ENCODE assay signal across 24 cellular contexts in the genomic region with DNA sequence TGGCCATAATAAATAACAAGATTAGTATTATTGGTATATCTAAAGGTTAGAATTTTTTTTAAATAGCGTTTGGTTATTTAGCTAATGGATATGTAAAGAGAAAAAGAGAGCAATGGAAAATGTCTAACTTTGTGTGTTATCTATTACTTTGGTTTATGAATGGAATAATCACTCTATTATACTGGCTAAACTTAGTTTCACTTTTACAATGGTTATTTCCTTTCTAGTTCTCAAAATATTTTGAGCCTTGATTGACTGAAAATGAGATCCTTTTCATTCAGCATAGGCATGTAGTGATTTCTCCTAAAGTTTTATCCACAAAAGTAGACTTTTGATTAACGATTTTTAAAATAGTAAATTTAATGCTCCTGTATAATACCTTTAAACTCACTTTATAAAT. TPM values are rescaled to one million over a fixed set of nuclear protein-coding genes. Genes with fewer than 3 reads are reported as not detected.
A peak's percentile ranks its signal among the peaks of the same experiment; 100 is the strongest.
DNase-seq lines count a peak whose midpoint lies in the region; ATAC-seq, FAIRE-seq and TF ChIP-seq lines count a peak whose summit lies in the region.
"Had no signal": no experiment of that assay in that cellular context is flagged by ENCODE, and none has a peak within 500 bp of the region (broad histone marks: within the 10 kb centered on the region; RNA-seq: fewer than 3 reads in every experiment).

No MANE protein-coding gene starts in this region.

- no peaks in the 10 kb centered on the region for H3K9me2 ChIP-seq in GM23248 (ENCODE audit: insufficient read depth)

- no peaks in the 10 kb centered on the region for H3K9me3 ChIP-seq in GM23248 (ENCODE audit: low read depth)
- no peaks in the 10 kb centered on the region for H3K9me3 ChIP-seq in astrocyte (ENCODE audit: insufficient read depth, low read depth, low read length)
- no peaks in the 10 kb centered on the region for H3K9me3 ChIP-seq in keratinocyte (ENCODE audit: control insufficient read depth, low read depth, low read length)
- H3K9me3 ChIP-seq: adrenal gland, prostate gland, transverse colon had no signal

- H3K27me3 ChIP-seq in GM23248 (replicated peaks; ENCODE audit: insufficient read depth) (no peaks in the 10 kb centered on the region), astrocyte (ENCODE audit: insufficient read depth, low read length) (no peaks in the 10 kb centered on the region), keratinocyte (ENCODE audit: control insufficient read depth, extremely low read depth, insufficient read depth, low read length) (no peaks in the 10 kb centered on the region)
- H3K27me3 ChIP-seq: adrenal gland, transverse colon had no signal

- H3K27ac ChIP-seq in GM23248 = 0 out of 2 replicates have a peak overlapping the region, but pooled peaks have one; percentile 3
- H3K27ac ChIP-seq in astrocyte (ENCODE audit: low read depth, low read length) = no peak overlapping the region
- no peak overlapping the region for H3K27ac ChIP-seq in keratinocyte (ENCODE audit: control insufficient read depth, insufficient read depth, low read length)
- H3K27ac ChIP-seq: adrenal gland, prostate gland had no signal

- H3K27ac Mint-ChIP-seq in astrocyte (ENCODE audit: unreplicated experiment) = peak overlapping the region; percentile 78
- H3K27ac Mint-ChIP-seq: activated CD4-positive, alpha-beta T cell treated with anti-CD3 and anti-CD28 coated beads for 36 hours; activated CD8-positive, alpha-beta memory T cell treated with anti-CD3 and anti-CD28 coated beads, Interleukin-2, amount 10 ng/mL, durations not matched to agents 7 days and 5 days; activated T-helper 2 cell treated with anti-CD3 and anti-CD28 coated beads, Interferon-gamma antibody, Interleukin-2, Interleukin-4, amounts not matched to agents 10 μg/mL and 5 μg/mL and 100 μg/mL, durations not matched to agents 14 hours and 24 hours and 36 hours had no signal

- H4K20me1 ChIP-seq in GM23248 (ENCODE audit: insufficient read depth) (no peaks in the 10 kb centered on the region), astrocyte (ENCODE audit: insufficient read depth, low read length) (no peaks in the 10 kb centered on the region), keratinocyte (ENCODE audit: control insufficient read depth, extremely low read depth, insufficient read depth, low read length) (no peaks in the 10 kb centered on the region)

- dilution Hi-C loops in keratinocyte (cut with MboI; ENCODE audit: extremely low pct_ligation_motif_present, low sequenced_read_pairs) = no loop called here

- ATAC-seq in GM18517 (IDR thresholded peaks at IDR 0.05; ENCODE audit: unreplicated experiment) = no peak
- ATAC-seq in HG03280 (IDR thresholded peaks at IDR 0.05; ENCODE audit: unreplicated experiment) = no peak
- no peak for ATAC-seq in GM21381 (IDR thresholded peaks at IDR 0.05; ENCODE audit: unreplicated experiment)
- ATAC-seq: activated CD4-positive, alpha-beta T cell treated with anti-CD3 and anti-CD28 coated beads for 36 hours; activated CD8-positive, alpha-beta memory T cell treated with anti-CD3 and anti-CD28 coated beads, Interleukin-2, amount 10 ng/mL, durations not matched to agents 7 days and 5 days had no signal

- TF ChIP-seq CTCF in astrocyte (IDR thresholded peaks at IDR 0.05; ENCODE audit: insufficient read depth, low read depth, low read length) (no peak), keratinocyte (optimal IDR thresholded peaks at IDR 0.05 in 1 of 3, IDR thresholded peaks at IDR 0.05 in 1 of 3, conservative IDR thresholded peaks at IDR 0.05 in 1 of 3; ENCODE audit: extremely low read depth in 1 of 3, insufficient read depth in 2 of 3, low read length in 3 of 3) (no peak)

- H3K27me3 Mint-ChIP-seq in astrocyte (ENCODE audit: low read depth, unreplicated experiment) = no peaks in the 10 kb centered on the region
- H3K27me3 Mint-ChIP-seq: activated CD8-positive, alpha-beta memory T cell treated with anti-CD3 and anti-CD28 coated beads, Interleukin-2, amount 10 ng/mL, durations not matched to agents 7 days and 5 days had no signal

- H3K4me2 ChIP-seq in GM23248 (ENCODE audit: unreplicated experiment) = peak overlapping the region; percentile 50
- H3K4me2 ChIP-seq in astrocyte (ENCODE audit: low read length) = peak overlapping the region; percentile 12
- H3K4me2 ChIP-seq in keratinocyte (ENCODE audit: control insufficient read depth, extremely low read depth, insufficient read depth, low read depth, low read length) = peak overlapping the region; percentile 66

- H3K9ac ChIP-seq in GM23248 (0 out of 2 replicates have a peak overlapping the region, but pooled peaks have one; percentile 28), astrocyte (ENCODE audit: low read length) (no peak overlapping the region), keratinocyte (ENCODE audit: control insufficient read depth, extremely low read depth, insufficient read depth, low read length) (no peak overlapping the region)

- in situ Hi-C loops in GM23248 (cut with MboI) = no loop called here

- H3K4me1 Mint-ChIP-seq in astrocyte (ENCODE audit: low read depth, unreplicated experiment) = peaks cover 18% of the 10 kb centered on the region
- H3K4me1 Mint-ChIP-seq: activated CD4-positive, alpha-beta T cell treated with anti-CD3 and anti-CD28 coated beads for 36 hours; activated CD8-positive, alpha-beta memory T cell treated with anti-CD3 and anti-CD28 coated beads, Interleukin-2, amount 10 ng/mL, durations not matched to agents 7 days and 5 days; neural crest cell had no signal

- peak overlapping the region; percentile 64 for H2AFZ ChIP-seq in GM23248
- no peak overlapping the region for H2AFZ ChIP-seq in astrocyte (ENCODE audit: low read depth, low read length)
- H2AFZ ChIP-seq in keratinocyte (ENCODE audit: control insufficient read depth, low read length) = no peak overlapping the region

- no peaks in the 10 kb centered on the region for H3K9me1 ChIP-seq in keratinocyte (ENCODE audit: control insufficient read depth, extremely low read depth, insufficient read depth, low read length)

- H3K79me2 ChIP-seq in GM23248 (ENCODE audit: insufficient read depth) (no peaks in the 10 kb centered on the region), astrocyte (ENCODE audit: insufficient read depth, low read length) (no peaks in the 10 kb centered on the region), keratinocyte (ENCODE audit: control insufficient read depth, insufficient read depth, low read length) (no peaks in the 10 kb centered on the region)

- H3F3A ChIP-seq in GM23248 (ENCODE audit: insufficient read depth) = peaks cover 7% of the 10 kb centered on the region; the same call in 1 of the 2 replicates

- DNase-seq in GM23248 (peak; percentile 28), astrocyte (ENCODE audit: low read depth) (no peak), keratinocyte (ENCODE audit: low read depth, low spot score) (no peak), Ammon's horn (ENCODE audit: low spot score) (no peak)
- DNase-seq: activated CD4-positive, alpha-beta T cell treated with anti-CD3 and anti-CD28 coated beads for 36 hours; activated CD8-positive, alpha-beta memory T cell treated with anti-CD3 and anti-CD28 coated beads, Interleukin-2, amount 10 ng/mL, durations not matched to agents 7 days and 5 days; adrenal gland; central memory CD4-positive, alpha-beta T cell; effector CD4-positive, alpha-beta T cell; hypothalamus; kidney glomerular epithelial cell; midbrain; NCI-H1436; stimulated activated CD4-positive, alpha-beta T cell treated with anti-CD3 and anti-CD28 coated beads, Interleukin-12 subunit alpha, Interleukin-12 subunit beta, amount 100 ng/mL, for 4 hours; transverse colon had no signal

- peak; percentile 19 for FAIRE-seq in A204.1 (lab: Jason Lieb, UNC)
- no peak for FAIRE-seq in astrocyte (lab: Jason Lieb, UNC)
- FAIRE-seq in keratinocyte (lab: Jason Lieb, UNC) = no peak
- FAIRE-seq: RCC 7860 had no signal

- peak overlapping the region; percentile 51 for H3K4me3 ChIP-seq in GM23248
- no peak overlapping the region for H3K4me3 ChIP-seq in astrocyte (ENCODE audit: insufficient read depth, low read depth, low read length)
- H3K4me3 ChIP-seq in keratinocyte (ENCODE audit: control insufficient read depth in 2 of 3, extremely low read depth in 1 of 3, insufficient read depth in 2 of 3, low read depth in 1 of 3, low read length in 3 of 3) = peak overlapping the region in 1 of 3 experiments; percentile 18
- H3K4me3 ChIP-seq: adrenal gland, prostate gland, transverse colon had no signal

- H3K36me3 ChIP-seq in GM23248 (ENCODE audit: low read depth) (no peaks in the 10 kb centered on the region), astrocyte (ENCODE audit: insufficient read depth, low read length) (no peaks in the 10 kb centered on the region), keratinocyte (ENCODE audit: control insufficient read depth in 2 of 2, extremely low read depth in 1 of 2, insufficient read depth in 2 of 2, low read length in 2 of 2) (no peaks in the 10 kb centered on the region)
- H3K36me3 ChIP-seq: adrenal gland, prostate gland, transverse colon had no signal

- WGBS in GM23248 (ENCODE audit: low coverage in 1 of 2, low lambda C conversion rate in 2 of 2, missing lambda C conversion rate in 2 of 2), 2 experiments = 97 to 100% methylated on average over 2 of the region's 2 CpGs

- no peaks in the 10 kb centered on the region for H3K9me3 Mint-ChIP-seq in astrocyte (ENCODE audit: unreplicated experiment)
- H3K9me3 Mint-ChIP-seq: activated T-helper 2 cell treated with anti-CD3 and anti-CD28 coated beads, Interferon-gamma antibody, Interleukin-2, Interleukin-4, amounts not matched to agents 10 μg/mL and 5 μg/mL and 100 μg/mL, durations not matched to agents 14 hours and 24 hours and 36 hours; neural crest cell had no signal

- no peaks in the 10 kb centered on the region for H3K36me3 Mint-ChIP-seq in astrocyte (ENCODE audit: low read depth, unreplicated experiment)
- H3K36me3 Mint-ChIP-seq: activated CD8-positive, alpha-beta memory T cell treated with anti-CD3 and anti-CD28 coated beads, Interleukin-2, amount 10 ng/mL, durations not matched to agents 7 days and 5 days had no signal

- H3K4me3 Mint-ChIP-seq in astrocyte (ENCODE audit: unreplicated experiment) = no peak overlapping the region
- H3K4me3 Mint-ChIP-seq: activated CD4-positive, alpha-beta T cell treated with anti-CD3 and anti-CD28 coated beads for 36 hours; activated CD8-positive, alpha-beta memory T cell treated with anti-CD3 and anti-CD28 coated beads, Interleukin-2, amount 10 ng/mL, durations not matched to agents 7 days and 5 days; neural crest cell had no signal

- peaks cover 22% of the 10 kb centered on the region for H3K4me1 ChIP-seq in GM23248 (ENCODE audit: insufficient read depth)
- H3K4me1 ChIP-seq in astrocyte (ENCODE audit: insufficient read depth, low read length) = peaks cover under 1% of the 10 kb centered on the region
- peaks cover under 1% of the 10 kb centered on the region for H3K4me1 ChIP-seq in keratinocyte (ENCODE audit: control insufficient read depth, extremely low read depth, insufficient read depth, low read length)
- H3K4me1 ChIP-seq: adrenal gland, prostate gland had no signal

RNA-seq across cellular contexts. Expression of a gene that starts 51.6 kb away (rescaled TPM):
- not detected in 2 replicates for total RNA-seq in GM23248 (2014; rRNA removed; shearing (Covaris generic))
- polyA plus RNA-seq in GM23248 (2016; fragmentation: Nextera tagmentation; extraction: Ambion mirVana) (not detected in 2 replicates), keratinocyte (0.53 to 1.1 TPM (median 0.87 TPM) in 3 replicates)
- total RNA-seq in astrocyte = 0.55 TPM in 1 of 2 replicates, not detected in the other
- 2.3 TPM for polyA plus RNA-seq in keratinocyte (2011; ENCODE audit: low read depth)
- 1.8 and 2.6 TPM in 2 replicates for polyA plus RNA-seq in keratinocyte (2011; cell fraction: cytosol; rRNA removed)
- polyA plus RNA-seq in keratinocyte (2011; cell fraction: nucleus; rRNA removed) = 0.56 and 0.99 TPM in 2 replicates
- polyA plus RNA-seq in keratinocyte (2012; ENCODE audit: low replicate concordance) = 0.34 and 7.4 TPM in 2 replicates
- polyA minus RNA-seq in keratinocyte = 2.5 to 9.9 TPM in 2 of 3 replicates, not detected in the other
- polyA minus RNA-seq in keratinocyte (2011; cell fraction: cytosol; rRNA and poly(A)+ RNA removed) = not detected
- 3.4 and 5.9 TPM in 2 replicates for polyA minus RNA-seq in keratinocyte (2011; cell fraction: nucleus; rRNA and poly(A)+ RNA removed)
- total RNA-seq: activated CD4-positive, alpha-beta T cell treated with anti-CD3 and anti-CD28 coated beads for 36 hours; activated CD8-positive, alpha-beta memory T cell treated with anti-CD3 and anti-CD28 coated beads, Interleukin-2, amount 10 ng/mL, durations not matched to agents 7 days and 5 days; activated T-helper 2 cell treated with anti-CD3 and anti-CD28 coated beads, Interferon-gamma antibody, Interleukin-2, Interleukin-4, amounts not matched to agents 10 μg/mL and 5 μg/mL and 100 μg/mL, durations not matched to agents 14 hours and 24 hours and 36 hours; HT1080; neural crest cell had no signal

Comparison
In these comparisons a context has a peak if more than half of its experiments do, and no peak if none do; other contexts are left out.
1. H3K4me2 ChIP-seq: peak in every context shown above with its lines; median percentile 66 in keratinocyte; 50 in GM23248; 12 in astrocyte.